In the genomic region with DNA sequence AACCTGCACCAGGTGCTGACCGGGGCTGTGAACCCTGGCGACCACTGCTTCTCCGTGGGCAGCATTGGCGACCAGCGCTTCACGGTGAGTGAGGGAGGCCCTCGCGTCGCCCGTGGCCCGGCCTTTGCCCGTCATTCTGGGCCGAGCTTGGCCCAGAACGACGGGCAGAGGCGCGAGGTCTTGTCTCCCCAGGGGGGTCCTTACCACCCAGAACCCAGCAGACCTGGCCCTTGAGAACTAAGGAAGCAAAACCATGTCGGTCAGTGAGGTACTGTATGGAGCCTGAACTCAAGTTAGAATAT, we compare ENCODE assay signal across 1 cellular context.
A peak's percentile ranks its signal among the peaks of the same experiment; 100 is the strongest.
TF ChIP-seq lines count a peak whose summit lies in the region.

No MANE protein-coding gene starts in this region.

TF ChIP-seq in K562, 482 proteins besides CTCF, POLR2A, EP300 and RAD21 (continued from another document):
- TF ChIP-seq, protein P1, sequence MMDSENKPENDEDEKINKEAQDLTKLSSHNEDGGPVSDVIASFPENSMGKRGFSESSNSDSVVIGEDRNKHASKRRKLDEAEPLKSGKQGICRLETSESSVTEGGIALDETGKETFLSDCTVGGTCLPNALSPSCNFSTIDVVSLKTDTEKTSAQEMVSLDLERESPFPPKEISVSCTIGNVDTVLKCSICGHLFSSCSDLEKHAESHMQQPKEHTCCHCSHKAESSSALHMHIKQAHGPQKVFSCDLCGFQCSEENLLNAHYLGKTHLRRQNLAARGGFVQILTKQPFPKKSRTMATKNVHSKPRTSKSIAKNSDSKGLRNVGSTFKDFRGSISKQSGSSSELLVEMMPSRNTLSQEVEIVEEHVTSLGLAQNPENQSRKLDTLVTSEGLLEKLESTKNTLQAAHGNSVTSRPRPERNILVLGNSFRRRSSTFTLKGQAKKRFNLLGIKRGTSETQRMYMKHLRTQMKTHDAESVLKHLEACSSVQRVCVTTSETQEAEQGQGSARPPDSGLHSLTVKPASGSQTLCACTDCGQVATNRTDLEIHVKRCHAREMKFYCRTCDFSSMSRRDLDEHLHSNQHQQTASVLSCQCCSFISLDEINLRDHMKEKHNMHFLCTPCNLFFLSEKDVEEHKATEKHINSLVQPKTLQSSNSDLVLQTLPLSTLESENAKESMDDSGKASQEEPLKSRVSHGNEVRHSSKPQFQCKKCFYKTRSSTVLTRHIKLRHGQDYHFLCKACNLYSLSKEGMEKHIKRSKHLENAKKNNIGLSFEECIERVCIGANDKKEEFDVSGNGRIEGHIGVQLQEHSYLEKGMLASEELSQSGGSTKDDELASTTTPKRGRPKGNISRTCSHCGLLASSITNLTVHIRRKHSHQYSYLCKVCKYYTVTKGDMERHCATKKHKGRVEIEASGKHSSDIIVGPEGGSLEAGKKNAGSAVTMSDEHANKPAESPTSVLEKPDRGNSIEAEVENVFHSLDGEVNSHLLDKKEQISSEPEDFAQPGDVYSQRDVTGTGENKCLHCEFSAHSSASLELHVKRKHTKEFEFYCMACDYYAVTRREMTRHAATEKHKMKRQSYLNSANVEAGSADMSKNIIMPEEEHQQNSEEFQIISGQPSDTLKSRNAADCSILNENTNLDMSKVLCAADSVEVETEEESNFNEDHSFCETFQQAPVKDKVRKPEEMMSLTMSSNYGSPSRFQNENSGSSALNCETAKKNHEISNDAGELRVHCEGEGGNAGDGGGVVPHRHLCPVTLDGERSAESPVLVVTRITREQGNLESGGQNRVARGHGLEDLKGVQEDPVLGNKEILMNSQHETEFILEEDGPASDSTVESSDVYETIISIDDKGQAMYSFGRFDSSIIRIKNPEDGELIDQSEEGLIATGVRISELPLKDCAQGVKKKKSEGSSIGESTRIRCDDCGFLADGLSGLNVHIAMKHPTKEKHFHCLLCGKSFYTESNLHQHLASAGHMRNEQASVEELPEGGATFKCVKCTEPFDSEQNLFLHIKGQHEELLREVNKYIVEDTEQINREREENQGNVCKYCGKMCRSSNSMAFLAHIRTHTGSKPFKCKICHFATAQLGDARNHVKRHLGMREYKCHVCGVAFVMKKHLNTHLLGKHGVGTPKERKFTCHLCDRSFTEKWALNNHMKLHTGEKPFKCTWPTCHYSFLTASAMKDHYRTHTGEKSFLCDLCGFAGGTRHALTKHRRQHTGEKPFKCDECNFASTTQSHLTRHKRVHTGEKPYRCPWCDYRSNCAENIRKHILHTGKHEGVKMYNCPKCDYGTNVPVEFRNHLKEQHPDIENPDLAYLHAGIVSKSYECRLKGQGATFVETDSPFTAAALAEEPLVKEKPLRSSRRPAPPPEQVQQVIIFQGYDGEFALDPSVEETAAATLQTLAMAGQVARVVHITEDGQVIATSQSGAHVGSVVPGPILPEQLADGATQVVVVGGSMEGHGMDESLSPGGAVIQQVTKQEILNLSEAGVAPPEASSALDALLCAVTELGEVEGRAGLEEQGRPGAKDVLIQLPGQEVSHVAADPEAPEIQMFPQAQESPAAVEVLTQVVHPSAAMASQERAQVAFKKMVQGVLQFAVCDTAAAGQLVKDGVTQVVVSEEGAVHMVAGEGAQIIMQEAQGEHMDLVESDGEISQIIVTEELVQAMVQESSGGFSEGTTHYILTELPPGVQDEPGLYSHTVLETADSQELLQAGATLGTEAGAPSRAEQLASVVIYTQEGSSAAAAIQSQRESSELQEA (IDR thresholded peaks at IDR 0.05; ENCODE audit: low read depth), result no peak
- TF ChIP-seq SMAD4 (CRISPR knock-in tag; conservative IDR thresholded peaks at IDR 0.05) (0 out of 2 replicates have a peak, but pooled peaks have one; percentile 1), KAT7 (CRISPR knock-in tag; IDR thresholded peaks at IDR 0.05; ENCODE audit: borderline replicate concordance) (peak; percentile 11; the same call in 1 of the 2 replicates), MLLT1 (IDR thresholded peaks at IDR 0.05) (0 out of 4 replicates have a peak, but pooled peaks of 1 of the 2 experiments have one; percentile 30), POLR2AphosphoS2 (IDR thresholded peaks at IDR 0.05; ENCODE audit: low read length) (no peak), RBM22 (IDR thresholded peaks at IDR 0.05; ENCODE audit: low read depth, low read length, poor library complexity, severe bottlenecking) (peak; percentile 4), RBBP5 (IDR thresholded peaks at IDR 0.05; ENCODE audit: borderline replicate concordance, insufficient read depth, low read length, poor library complexity, severe bottlenecking) (peak; percentile 82), KDM1A (IDR thresholded peaks at IDR 0.05) (no peak), PCBP1 (IDR thresholded peaks at IDR 0.05; ENCODE audit: low read depth, low read length, poor library complexity, severe bottlenecking) (peak; percentile 32)
- TF ChIP-seq, protein P2, sequence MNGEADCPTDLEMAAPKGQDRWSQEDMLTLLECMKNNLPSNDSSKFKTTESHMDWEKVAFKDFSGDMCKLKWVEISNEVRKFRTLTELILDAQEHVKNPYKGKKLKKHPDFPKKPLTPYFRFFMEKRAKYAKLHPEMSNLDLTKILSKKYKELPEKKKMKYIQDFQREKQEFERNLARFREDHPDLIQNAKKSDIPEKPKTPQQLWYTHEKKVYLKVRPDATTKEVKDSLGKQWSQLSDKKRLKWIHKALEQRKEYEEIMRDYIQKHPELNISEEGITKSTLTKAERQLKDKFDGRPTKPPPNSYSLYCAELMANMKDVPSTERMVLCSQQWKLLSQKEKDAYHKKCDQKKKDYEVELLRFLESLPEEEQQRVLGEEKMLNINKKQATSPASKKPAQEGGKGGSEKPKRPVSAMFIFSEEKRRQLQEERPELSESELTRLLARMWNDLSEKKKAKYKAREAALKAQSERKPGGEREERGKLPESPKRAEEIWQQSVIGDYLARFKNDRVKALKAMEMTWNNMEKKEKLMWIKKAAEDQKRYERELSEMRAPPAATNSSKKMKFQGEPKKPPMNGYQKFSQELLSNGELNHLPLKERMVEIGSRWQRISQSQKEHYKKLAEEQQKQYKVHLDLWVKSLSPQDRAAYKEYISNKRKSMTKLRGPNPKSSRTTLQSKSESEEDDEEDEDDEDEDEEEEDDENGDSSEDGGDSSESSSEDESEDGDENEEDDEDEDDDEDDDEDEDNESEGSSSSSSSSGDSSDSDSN (IDR thresholded peaks at IDR 0.05; ENCODE audit: borderline replicate concordance in 1 of 2, low read depth in 2 of 2, low read length in 2 of 2), result peak in 1 of 2 experiments; percentile 12; a peak in 1 of 4 replicates
